ENCODE assay signal across 27 cellular contexts in genomic region chr1:205417884-205418283, GRCh38. TPM values are rescaled to one million over a fixed set of nuclear protein-coding genes. Genes with fewer than 3 reads are reported as not detected.
"Had no signal": no experiment of that assay in that cellular context is flagged by ENCODE, and none has a peak within 500 bp of the region (broad histone marks: within the 10 kb centered on the region; RNA-seq: fewer than 3 reads in every experiment).

No MANE protein-coding gene starts in this region.

- H3K36me3 Mint-ChIP-seq: immature natural killer cell; memory B cell; naive thymus-derived CD8-positive, alpha-beta T cell; stimulated activated naive B cell treated with anti-CD40 and anti-IgM and Interleukin-4, amounts not matched to agents 10 μg/mL and 1 μg/mL and 100 μg/mL, for 72 hours had no signal

- H3K4me1 ChIP-seq: right lobe of liver, stomach, testis, tibial artery, upper lobe of right lung had no signal

- H3K9ac ChIP-seq: neural progenitor cell had no signal

- H3K9me3 Mint-ChIP-seq: immature natural killer cell; memory B cell; naive thymus-derived CD8-positive, alpha-beta T cell; nephron progenitor cell; neural progenitor cell; stimulated activated naive B cell treated with anti-CD40 and anti-IgM and Interleukin-4, amounts not matched to agents 10 μg/mL and 1 μg/mL and 100 μg/mL, for 72 hours had no signal

- H3K27me3 ChIP-seq: neural progenitor cell, ovary, right atrium auricular region, right lobe of liver, testis, tibial artery, upper lobe of right lung had no signal

- H3K4me1 Mint-ChIP-seq: immature natural killer cell; stimulated activated naive B cell treated with anti-CD40 and anti-IgM and Interleukin-4, amounts not matched to agents 10 μg/mL and 1 μg/mL and 100 μg/mL, for 72 hours had no signal

- DNase-seq: hypothalamus; immature natural killer cell; left ventricle myocardium inferior; naive thymus-derived CD8-positive, alpha-beta T cell; nephron progenitor cell; occipital lobe; ovary; right lobe of liver; stimulated activated CD4-positive, alpha-beta T cell treated with anti-CD3 and anti-CD28 coated beads, Interleukin-1b, Interleukin-23, amount 100 ng/mL, for 48 hours; stimulated activated CD4-positive, alpha-beta T cell treated with anti-CD3 and anti-CD28 coated beads, Interleukin-2, amount 100 ng/mL, for 48 hours; stimulated activated naive B cell treated with anti-CD40 and anti-IgM and Interleukin-4, amounts not matched to agents 10 μg/mL and 1 μg/mL and 100 μg/mL, for 72 hours; stimulated activated naive CD8-positive, alpha-beta T cell treated with anti-CD3 and anti-CD28 coated beads, Interleukin-15, Interleukin-2, amounts not matched to agents 100 U/mL and 50 U/mL, for 24 hours; stomach; testis; tibial artery; trophoblast cell; upper lobe of right lung had no signal

- H3K36me3 ChIP-seq: left ventricle myocardium inferior, neural progenitor cell, neutrophil, ovary, right atrium auricular region, right lobe of liver, stomach, tibial artery, upper lobe of right lung had no signal

- H3K27ac Mint-ChIP-seq: immature natural killer cell; memory B cell; naive thymus-derived CD8-positive, alpha-beta T cell; nephron progenitor cell; neural progenitor cell; progenitor cell of endocrine pancreas; stimulated activated naive B cell treated with anti-CD40 and anti-IgM and Interleukin-4, amounts not matched to agents 10 μg/mL and 1 μg/mL and 100 μg/mL, for 72 hours had no signal

- H3K9me3 ChIP-seq: left ventricle myocardium inferior, neutrophil, ovary, right atrium auricular region, right lobe of liver, stomach, testis, tibial artery, upper lobe of right lung had no signal

- H3K4me3 ChIP-seq: left ventricle myocardium inferior, neural progenitor cell, ovary, right atrium auricular region, right lobe of liver, smooth muscle cell, stomach, testis, tibial artery, upper lobe of right lung had no signal

- H3K27ac ChIP-seq: left ventricle myocardium inferior, neural progenitor cell, neutrophil, ovary, right atrium auricular region, right lobe of liver, stomach, testis, tibial artery, upper lobe of right lung had no signal

- H3K4me3 Mint-ChIP-seq: immature natural killer cell; memory B cell; naive thymus-derived CD8-positive, alpha-beta T cell; nephron progenitor cell; neural progenitor cell; stimulated activated naive B cell treated with anti-CD40 and anti-IgM and Interleukin-4, amounts not matched to agents 10 μg/mL and 1 μg/mL and 100 μg/mL, for 72 hours had no signal

RNA-seq across cellular contexts. Expression of gene LEMD1, which starts 4.0 kb away (rescaled TPM):
- total RNA-seq: left ventricle myocardium inferior; lower leg skin; lung microvascular endothelial cell; naive thymus-derived CD8-positive, alpha-beta T cell; pulmonary artery endothelial cell; right atrium auricular region; right lobe of liver; skeletal muscle tissue; stomach had no signal
- polyA plus RNA-seq: immature natural killer cell; naive thymus-derived CD8-positive, alpha-beta T cell had no signal

RNA-seq across cellular contexts. Expression of gene BLACAT1, which starts 38.0 kb away (rescaled TPM):
- total RNA-seq: left ventricle myocardium inferior, lung microvascular endothelial cell, pulmonary artery endothelial cell, skeletal muscle tissue had no signal
- polyA plus RNA-seq: immature natural killer cell; naive thymus-derived CD8-positive, alpha-beta T cell had no signal
